11 cellular contexts compared by ENCODE assay signal in genomic region chr10:119441921-119442757, GRCh38.
A peak's percentile ranks its signal among the peaks of the same experiment; 100 is the strongest.
DNase-seq lines count a peak whose midpoint lies in the region; ATAC-seq and TF ChIP-seq lines count a peak whose summit lies in the region.
"Had no signal": no experiment of that assay in that cellular context is flagged by ENCODE, and none has a peak within 500 bp of the region (broad histone marks: within the 10 kb centered on the region; RNA-seq: fewer than 3 reads in every experiment).

No MANE protein-coding gene starts in this region.

- intact Hi-C loops in HCT116 (cut with micrococcal nuclease): no loop called here

- DNase-seq in AG04450 (ENCODE audit: low read depth, low spot score) (no peak), HCT116 (ENCODE audit: low read depth, low spot score) (no peak), coronary artery (ENCODE audit: low spot score) (no peak), osteoblast (ENCODE audit: insufficient read length, low spot score, missing footprints) (peak; percentile 75), HCEC 1CT (no peak), NCI-H2171 treated with DMSO at 0.1 percent for 48 hours (lab: John Stamatoyannopoulos, UW) (no peak), mesenteric fat pad (ENCODE audit: low spot score) (no peak)
- DNase-seq: BE2C; endodermal cell; stimulated activated CD4-positive, alpha-beta T cell treated with anti-CD3 and anti-CD28 coated beads, Interleukin-4, amount 100 ng/mL, for 24 hours had no signal

- TF ChIP-seq POLR2A in HCT116 (IDR thresholded peaks at IDR 0.05; ENCODE audit: borderline replicate concordance, extremely low read depth, insufficient read depth, insufficient read length): no peak

- no peaks in the 10 kb centered on the region for H3K27me3 ChIP-seq in AG04450 (ENCODE audit: control insufficient read depth, insufficient read depth, low read length)
- no peaks in the 10 kb centered on the region for H3K27me3 ChIP-seq in HCT116 (ENCODE audit: insufficient read depth, low read length)
- no peaks in the 10 kb centered on the region for H3K27me3 ChIP-seq in osteoblast (ENCODE audit: insufficient read depth, low read length)
- H3K27me3 ChIP-seq: BE2C had no signal

- no peaks in the 10 kb centered on the region for H3K9me2 ChIP-seq in HCT116 (ENCODE audit: insufficient read depth)

- TF ChIP-seq RAD21 in HCT116 (IDR thresholded peaks at IDR 0.05; ENCODE audit: low read depth): peak; percentile 35; the same call in 1 of the 2 replicates

- RAD21 ChIA-PET in HCT116 (lab: Charles Lee; ENCODE audit: low non-redundant PET in 1 of 2, low total read pairs in 2 of 2, uncharacterized antibody in 2 of 2, unreplicated experiment in 2 of 2): no interaction called here

- TF ChIP-seq CTCF in AG04450 (IDR thresholded peaks at IDR 0.05; ENCODE audit: low read depth, low read length) (no peak), HCT116 (IDR thresholded peaks at IDR 0.05 in 2 of 3, conservative IDR thresholded peaks at IDR 0.05 in 1 of 3; ENCODE audit: borderline replicate concordance in 1 of 3, insufficient read depth in 1 of 3, low read depth in 2 of 3, low read length in 2 of 3) (no peak), coronary artery (IDR thresholded peaks at IDR 0.05) (no peak), osteoblast (IDR thresholded peaks at IDR 0.05; ENCODE audit: extremely low read depth, low read depth, low read length) (no peak)

- no TSS peak for BruUV-seq in HCT116 (replicated peaks; lab: Mats Ljungman, UMichigan)

- CTCF ChIA-PET in AG04450 (lab: Charles Lee) (interaction anchor here (1.0 to 3.2 kb wide), 3 partner anchors 103 to 243 kb away, joined by 5 to 11 read pairs (median 5); no protein-coding TSS in a partner anchor), HCT116 (lab: Charles Lee) (interaction anchor here (0.6 to 2.4 kb wide), 3 partner anchors 235 to 283 kb away, joined by 3 to 11 read pairs (median 6); partner anchors contain the start of genes GRK5 and INPP5F)

- no peak overlapping the region for H3K9ac ChIP-seq in HCT116 (ENCODE audit: low read length)

- 0 out of 4 replicates have a peak, but pooled peaks cover 0 to 3% of the 10 kb centered on the region in 2 experiments for H3K4me1 ChIP-seq in HCT116 (ENCODE audit: control insufficient read depth in 1 of 2, insufficient read depth in 2 of 2, low read length in 2 of 2)
- peaks cover 9% of the 10 kb centered on the region for H3K4me1 ChIP-seq in osteoblast (ENCODE audit: insufficient read depth, low read length)
- H3K4me1 ChIP-seq: BE2C had no signal

- H3K4me2 ChIP-seq in HCT116 (ENCODE audit: low read length): no peak overlapping the region
- H3K4me2 ChIP-seq in osteoblast (ENCODE audit: insufficient read depth, low read length): peak overlapping the region; percentile 41

- ATAC-seq in HCT116: peak; percentile 48
- no peak for ATAC-seq in GM19395 (IDR thresholded peaks at IDR 0.05; ENCODE audit: unreplicated experiment)

- H4K20me1 ChIP-seq in HCT116 (ENCODE audit: insufficient read depth): no peaks in the 10 kb centered on the region
- H4K20me1 ChIP-seq in osteoblast (ENCODE audit: insufficient read depth, low read length): peaks cover 3% of the 10 kb centered on the region

- H2AFZ ChIP-seq in HCT116 (ENCODE audit: low read depth, low read length, poor library complexity, severe bottlenecking) (no peak overlapping the region), osteoblast (ENCODE audit: low read length) (no peak overlapping the region)

- H3K79me2 ChIP-seq in HCT116 (ENCODE audit: insufficient read depth, low read length) (no peaks in the 10 kb centered on the region), osteoblast (ENCODE audit: insufficient read depth, low read length) (no peaks in the 10 kb centered on the region)

- H3K27ac ChIP-seq in AG04450 (ENCODE audit: low read depth, low read length) (peak overlapping the region; percentile 31), HCT116 (ENCODE audit: low read depth, low read length) (no peak overlapping the region), coronary artery (peak overlapping the region; percentile 74 to 89), osteoblast (ENCODE audit: low read depth, low read length) (peak overlapping the region; percentile 5)

- POLR2A ChIA-PET in AG04450 (lab: Yijun Ruan, JAX): interaction anchor here (0.8 to 1.4 kb wide), 3 partner anchors 48 to 243 kb away, joined by 3 to 4 read pairs (median 4); no protein-coding TSS in a partner anchor
- POLR2A ChIA-PET in HCT116 (lab: Charles Lee): no interaction called here

- H3K36me3 ChIP-seq in HCT116 (ENCODE audit: control insufficient read depth in 1 of 2, insufficient read depth in 2 of 2, low read length in 2 of 2) (no peaks in the 10 kb centered on the region), osteoblast (ENCODE audit: insufficient read depth, low read length) (no peaks in the 10 kb centered on the region)
- H3K36me3 ChIP-seq: BE2C had no signal

- H3K4me3 ChIP-seq in AG04450 (ENCODE audit: low read depth, low read length) (no peak overlapping the region), HCT116 (replicated peaks in 1 of 2; ENCODE audit: low read depth in 1 of 2, low read length in 2 of 2) (no peak overlapping the region), coronary artery (no peak overlapping the region), osteoblast (ENCODE audit: insufficient read depth, low read length) (no peak overlapping the region)

- H3K9me3 ChIP-seq in AG04450 (ENCODE audit: control insufficient read depth, insufficient read depth, low read length) (no peaks in the 10 kb centered on the region), HCT116 (ENCODE audit: control insufficient read depth in 1 of 2, insufficient read depth in 1 of 2, low read depth in 1 of 2, low read length in 2 of 2) (no peaks in the 10 kb centered on the region), osteoblast (ENCODE audit: low read depth, low read length) (no peaks in the 10 kb centered on the region)
- H3K9me3 ChIP-seq: BE2C had no signal

TF ChIP-seq in HCT116, 20 proteins besides CTCF, POLR2A, EP300 and RAD21:
- no peak for TF ChIP-seq SRF (IDR thresholded peaks at IDR 0.05; ENCODE audit: low read depth)
- TF ChIP-seq, protein P1, sequence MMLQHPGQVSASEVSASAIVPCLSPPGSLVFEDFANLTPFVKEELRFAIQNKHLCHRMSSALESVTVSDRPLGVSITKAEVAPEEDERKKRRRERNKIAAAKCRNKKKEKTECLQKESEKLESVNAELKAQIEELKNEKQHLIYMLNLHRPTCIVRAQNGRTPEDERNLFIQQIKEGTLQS (IDR thresholded peaks at IDR 0.05): no peak
- no peak for TF ChIP-seq ELF1 (IDR thresholded peaks at IDR 0.05; ENCODE audit: borderline replicate concordance, low read depth)
- TF ChIP-seq EZH2 (IDR thresholded peaks at IDR 0.05): no peak
- TF ChIP-seq CEBPB (IDR thresholded peaks at IDR 0.05; ENCODE audit: low read depth): no peak
- TF ChIP-seq ZNF274 (IDR thresholded peaks at IDR 0.05; ENCODE audit: low read depth, low read length): no peak
- no peak for TF ChIP-seq CBX3 (IDR thresholded peaks at IDR 0.05; ENCODE audit: low read depth)
- no peak for TF ChIP-seq YY1 (IDR thresholded peaks at IDR 0.05; ENCODE audit: extremely low read depth, insufficient replicate concordance, low read depth, low read length)
- no peak for TF ChIP-seq TCF7L2 (IDR thresholded peaks at IDR 0.05; ENCODE audit: borderline replicate concordance, extremely low read depth, insufficient read depth, insufficient read length)
- TF ChIP-seq SP1 (IDR thresholded peaks at IDR 0.05; ENCODE audit: low read depth): no peak
